In genomic region chr13:28099396-28100148, GRCh38 we compare ENCODE assay signal across 10 cellular contexts. TPM values are rescaled to one million over a fixed set of nuclear protein-coding genes. Genes with fewer than 3 reads are reported as not detected.
A peak's percentile ranks its signal among the peaks of the same experiment; 100 is the strongest.
DNase-seq lines count a peak whose midpoint lies in the region; FAIRE-seq and TF ChIP-seq lines count a peak whose summit lies in the region.
"Had no signal": no experiment of that assay in that cellular context is flagged by ENCODE, and none has a peak within 500 bp of the region (broad histone marks: within the 10 kb centered on the region; RNA-seq: fewer than 3 reads in every experiment).

No MANE protein-coding gene starts in this region.

- H2BK120ac ChIP-seq in H1 (replicated peaks; ENCODE audit: low read depth, low read length), result no peak overlapping the region

- H3K9me3 ChIP-seq in MM.1S (replicated peaks; ENCODE audit: insufficient read depth, low read length) (no peaks in the 10 kb centered on the region), H1 (ENCODE audit: insufficient read depth in 2 of 2, low read depth in 1 of 2, low read length in 1 of 2) (no peaks in the 10 kb centered on the region), osteoblast (ENCODE audit: low read depth, low read length) (no peaks in the 10 kb centered on the region)

- DNase-seq in ELF-1 (ENCODE audit: low read depth, low spot score) (peak; percentile 4), MM.1S (no peak), H1 (ENCODE audit: low read depth in 1 of 2, low spot score in 2 of 2) (no peak), osteoblast (ENCODE audit: insufficient read length, low spot score, missing footprints) (peak; percentile 62), anterior cingulate cortex (lab: John Stamatoyannopoulos, UW) (no peak), SW480 (ENCODE audit: low spot score) (no peak), RCC 7860 (ENCODE audit: low spot score) (no peak)
- DNase-seq in stimulated activated CD4-positive, alpha-beta T cell treated with anti-CD3 and anti-CD28 coated beads, Interleukin-4, amount 100 ng/mL, for 4 hours, result no peak

- FAIRE-seq in H1 (lab: Jason Lieb, UNC) (no peak), RCC 7860 (lab: Jason Lieb, UNC) (no peak)
- FAIRE-seq: islet of Langerhans had no signal

- H3K23ac ChIP-seq in H1 (ENCODE audit: insufficient read length), result no peak overlapping the region

- H4K5ac ChIP-seq in H1 (ENCODE audit: insufficient read length, low read depth, low read length), result no peak overlapping the region

- H4K20me1 ChIP-seq in MM.1S (ENCODE audit: insufficient read depth, low read length), result no peaks in the 10 kb centered on the region
- H4K20me1 ChIP-seq in H1 (replicated peaks in 1 of 2; ENCODE audit: control insufficient read depth in 1 of 2, insufficient read depth in 2 of 2, low read length in 2 of 2), result no peaks in the 10 kb centered on the region
- H4K20me1 ChIP-seq in osteoblast (ENCODE audit: insufficient read depth, low read length), result no peaks in the 10 kb centered on the region

- no peaks in the 10 kb centered on the region for H3K9me2 ChIP-seq in MM.1S (replicated peaks; ENCODE audit: insufficient read depth, low read length)

- TF ChIP-seq CTCF in MM.1S (IDR thresholded peaks at IDR 0.05; ENCODE audit: low read length) (no peak), H1 (IDR thresholded peaks at IDR 0.05; ENCODE audit: control extremely low read depth in 1 of 3, insufficient read depth in 1 of 3, low read depth in 1 of 3, low read length in 3 of 3) (no peak), osteoblast (IDR thresholded peaks at IDR 0.05; ENCODE audit: extremely low read depth, low read depth, low read length) (no peak)

- H3K56ac ChIP-seq in H1 (replicated peaks; ENCODE audit: insufficient read length, low read depth, low read length), result no peak overlapping the region

- no peak overlapping the region for H3K4me3 ChIP-seq in MM.1S (ENCODE audit: low read length)
- H3K4me3 ChIP-seq in H1 (ENCODE audit: extremely low read depth in 1 of 4, insufficient read depth in 2 of 4, low read depth in 3 of 4, low read length in 4 of 4), result peak overlapping the region; percentile 40 to 75 (median 50)
- no peak overlapping the region for H3K4me3 ChIP-seq in osteoblast (ENCODE audit: insufficient read depth, low read length)

- H3K9ac ChIP-seq in MM.1S (ENCODE audit: low read length), result no peak overlapping the region
- peak overlapping the region in 2 of 4 experiments; percentile 54 to 61; a peak in 4 of 7 replicates for H3K9ac ChIP-seq in H1 (replicated peaks in 1 of 4; ENCODE audit: extremely low read depth in 1 of 4, low read depth in 3 of 4, low read length in 3 of 4)

- POLR2A ChIA-PET in H1 (lab: Charles Lee; ENCODE audit: partially characterized antibody), result interaction anchor here (0.6 to 1.1 kb wide), 5 partner anchors 9 to 198 kb away, joined by 3 read pairs; no protein-coding TSS in a partner anchor

- H3K27ac ChIP-seq in MM.1S (ENCODE audit: low read length) (no peak overlapping the region), H1 (ENCODE audit: low read depth, low read length) (no peak overlapping the region), osteoblast (ENCODE audit: low read depth, low read length) (no peak overlapping the region)

- TF ChIP-seq RAD21 in H1 (IDR thresholded peaks at IDR 0.05 in 1 of 2, conservative IDR thresholded peaks at IDR 0.05 in 1 of 2; ENCODE audit: low read depth in 2 of 2, low read length in 2 of 2), result no peak

- no peak overlapping the region for H3K18ac ChIP-seq in H1 (ENCODE audit: extremely low read depth, low read length)

- H2BK5ac ChIP-seq in H1 (ENCODE audit: low read depth, low read length), result no peak overlapping the region; the same call in 1 of the 2 replicates

- TF ChIP-seq POLR2A in H1 (IDR thresholded peaks at IDR 0.05; ENCODE audit: control extremely low read depth in 1 of 2, low read depth in 2 of 2, low read length in 2 of 2), result no peak

- H3K79me2 ChIP-seq in MM.1S (ENCODE audit: low read length), result no peaks in the 10 kb centered on the region
- no peaks in the 10 kb centered on the region for H3K79me2 ChIP-seq in H1 (ENCODE audit: control insufficient read depth in 1 of 2, insufficient read depth in 2 of 2, low read length in 2 of 2)
- no peaks in the 10 kb centered on the region for H3K79me2 ChIP-seq in osteoblast (ENCODE audit: insufficient read depth, low read length)

- no peak overlapping the region for H3K14ac ChIP-seq in H1 (ENCODE audit: insufficient read length)

- H3K4me1 ChIP-seq in MM.1S (ENCODE audit: low read length), result no peaks in the 10 kb centered on the region
- H3K4me1 ChIP-seq in H1 (replicated peaks in 1 of 4; ENCODE audit: control insufficient read depth in 3 of 4, insufficient read depth in 4 of 4, low read length in 3 of 4), result peaks cover 0 to 6% (median 3%) of the 10 kb centered on the region in 4 experiments; a peak in 3 of 7 replicates
- no peaks in the 10 kb centered on the region for H3K4me1 ChIP-seq in osteoblast (ENCODE audit: insufficient read depth, low read length)

- peak overlapping the region; percentile 47; the same call in 1 of the 2 replicates for H3K4me2 ChIP-seq in MM.1S (ENCODE audit: low read depth, low read length)
- peak overlapping the region; percentile 70 to 78 for H3K4me2 ChIP-seq in H1 (ENCODE audit: insufficient read depth in 1 of 2, low read depth in 2 of 2, low read length in 2 of 2)
- peak overlapping the region; percentile 18 for H3K4me2 ChIP-seq in osteoblast (ENCODE audit: insufficient read depth, low read length)

- CTCF ChIA-PET in H1 (lab: Charles Lee; ENCODE audit: partially characterized antibody), result interaction anchor here (0.6 to 1.4 kb wide), 2 partner anchors 96 to 328 kb away, joined by 3 to 4 read pairs; no protein-coding TSS in a partner anchor

- WGBS in H1 (ENCODE audit: extremely low coverage in 1 of 2, insufficient coverage in 1 of 2, insufficient read length in 1 of 2, insufficient replicate concordance in 2 of 2, low coverage in 1 of 2, low lambda C conversion rate in 2 of 2, missing lambda C conversion rate in 1 of 2), 2 experiments, result 15% methylated on average over 35 of the region's 35 CpGs; no CpG with 5 or more reads in 1 of the 2 experiments

- H2BK15ac ChIP-seq in H1 (ENCODE audit: low read length), result no peak overlapping the region

- peaks cover 15% of the 10 kb centered on the region for H3K23me2 ChIP-seq in H1 (ENCODE audit: low read depth, low read length)

- H4K8ac ChIP-seq in H1 (ENCODE audit: extremely low read depth, insufficient read depth, low read length), result peak overlapping the region; percentile 91; the same call in 1 of the 2 replicates

- H4K91ac ChIP-seq in H1 (replicated peaks; ENCODE audit: insufficient read length, low read length), result no peak overlapping the region

- H3K4ac ChIP-seq in H1 (replicated peaks; ENCODE audit: insufficient read length, low read depth, low read length), result no peak overlapping the region

- no peak overlapping the region for H2BK20ac ChIP-seq in H1 (ENCODE audit: low read length)

- TF ChIP-seq EP300 in H1 (IDR thresholded peaks at IDR 0.05; ENCODE audit: borderline replicate concordance in 1 of 2, low read depth in 2 of 2, low read length in 2 of 2), result no peak

- H2AFZ ChIP-seq in MM.1S (ENCODE audit: low read length) (peak overlapping the region; percentile 42; the same call in 1 of the 2 replicates), H1 (ENCODE audit: low read length) (peak overlapping the region; percentile 34; the same call in 1 of the 2 replicates), osteoblast (ENCODE audit: low read length) (no peak overlapping the region)

- H2BK12ac ChIP-seq in H1 (ENCODE audit: low read depth, low read length), result no peak overlapping the region

- H3F3A ChIP-seq in MM.1S (ENCODE audit: insufficient read depth, low read length), result no peaks in the 10 kb centered on the region

- H3K36me3 ChIP-seq in MM.1S (replicated peaks; ENCODE audit: insufficient read depth, low read length) (no peaks in the 10 kb centered on the region), H1 (ENCODE audit: control insufficient read depth in 2 of 4, insufficient read depth in 4 of 4, low read length in 3 of 4) (no peaks in the 10 kb centered on the region), osteoblast (ENCODE audit: insufficient read depth, low read length) (no peaks in the 10 kb centered on the region)

- no peak overlapping the region for H2AK5ac ChIP-seq in H1 (ENCODE audit: low read depth, low read length)

- no peaks in the 10 kb centered on the region for H3K79me1 ChIP-seq in H1 (ENCODE audit: low read depth, low read length)

- H3K27me3 ChIP-seq in MM.1S (replicated peaks; ENCODE audit: insufficient read depth, low read length) (peaks cover 7% of the 10 kb centered on the region; the same call in 1 of the 2 replicates), H1 (replicated peaks in 1 of 4; ENCODE audit: control insufficient read depth in 3 of 4, extremely low read depth in 1 of 4, insufficient read depth in 3 of 4, low read length in 3 of 4) (peaks cover 3 to 31% (median 17%) of the 10 kb centered on the region in 4 experiments), osteoblast (ENCODE audit: insufficient read depth, low read length) (peaks cover 58% of the 10 kb centered on the region)

TF ChIP-seq in H1, 55 proteins besides CTCF, POLR2A, EP300 and RAD21:
- TF ChIP-seq ZNF274 (IDR thresholded peaks at IDR 0.05; ENCODE audit: borderline replicate concordance, extremely low read depth, low read length) (no peak), RNF2 (IDR thresholded peaks at IDR 0.05; ENCODE audit: borderline replicate concordance, low read depth, low read length, missing control alignments, poor library complexity, severe bottlenecking) (peak; percentile 65), EZH2 (IDR thresholded peaks at IDR 0.05; ENCODE audit: low read depth, low read length, severe bottlenecking) (peak; percentile 60)

RNA-seq across cellular contexts. Expression of gene FLT3, which starts 0.8 kb away (rescaled TPM):
- 0.65 and 0.71 TPM in 2 replicates for total RNA-seq in H1 (2021; fragmentation: NEBNext Ultra II Directional; extraction: Animal tissue kit (Norgen Biotek cat#: 25700))
- 0.19 and 0.44 TPM in 2 replicates for polyA plus RNA-seq in H1 (2011; rRNA removed)
- polyA plus RNA-seq in H1 (2011; cell fraction: cytosol; rRNA removed), result 0.58 TPM
- polyA plus RNA-seq in H1 (2011; cell fraction: nucleus; rRNA removed), result 0.43 TPM
- polyA plus RNA-seq in H1 (2012, experiment 1 of 2), result 0.45 to 0.84 TPM (median 0.53 TPM) in 4 replicates
- polyA plus RNA-seq in H1 (2012, experiment 2 of 2), result not detected
- 0.49 TPM for polyA plus RNA-seq in H1 (2013, experiment 1 of 2)
- 0.46 TPM for polyA plus RNA-seq in H1 (2013, experiment 2 of 2)
- 0.63 and 1.0 TPM in 2 replicates for polyA minus RNA-seq in H1 (2011; rRNA and poly(A)+ RNA removed)
- polyA minus RNA-seq in H1 (2011; cell fraction: cytosol; rRNA and poly(A)+ RNA removed), result 0.66 TPM
- 0.80 TPM for polyA minus RNA-seq in H1 (2011; cell fraction: nucleus; rRNA and poly(A)+ RNA removed)
- not detected in 2 replicates for total RNA-seq in osteoblast
- total RNA-seq: activated CD8-positive, alpha-beta memory T cell treated with anti-CD3 and anti-CD28 coated beads for 36 hours had no signal

RNA-seq across cellular contexts. Expression of gene PAN3, which starts 38.8 kb away (rescaled TPM):
- 39.2 and 39.3 TPM in 2 replicates for total RNA-seq in H1 (2021; fragmentation: NEBNext Ultra II Directional; extraction: Animal tissue kit (Norgen Biotek cat#: 25700))
- 9.7 and 12.7 TPM in 2 replicates for polyA plus RNA-seq in H1 (2011; rRNA removed)
- polyA plus RNA-seq in H1 (2011; cell fraction: cytosol; rRNA removed), result 13.7 TPM
- polyA plus RNA-seq in H1 (2011; cell fraction: nucleus; rRNA removed), result 15.2 TPM
- 12.0 to 30.7 TPM (median 16.0 TPM) in 4 replicates for polyA plus RNA-seq in H1 (2012, experiment 1 of 2)
- polyA plus RNA-seq in H1 (2012, experiment 2 of 2), result 1.7 TPM
- polyA plus RNA-seq in H1 (2013, experiment 1 of 2), result 17.2 TPM
- 15.1 TPM for polyA plus RNA-seq in H1 (2013, experiment 2 of 2)
- polyA minus RNA-seq in H1 (2011; rRNA and poly(A)+ RNA removed), result 64.3 and 84.7 TPM in 2 replicates
- 25.8 TPM for polyA minus RNA-seq in H1 (2011; cell fraction: cytosol; rRNA and poly(A)+ RNA removed)
- polyA minus RNA-seq in H1 (2011; cell fraction: nucleus; rRNA and poly(A)+ RNA removed), result 73.6 TPM
- 27.5 and 31.8 TPM in 2 replicates for total RNA-seq in osteoblast

Comparison
In these comparisons a context has a peak if more than half of its experiments do, and no peak if none do; other contexts are left out.
1. DNase-seq: peak in ELF-1 (single experiment) and osteoblast (single experiment); none in MM.1S (single experiment), H1 (0 of 2), anterior cingulate cortex (0 of 58), SW480 (single experiment), stimulated activated CD4-positive, alpha-beta T cell treated with anti-CD3 and anti-CD28 coated beads, Interleukin-4, amount 100 ng/mL, for 4 hours (0 of 2) and RCC 7860 (single experiment).
2. H3K4me2 ChIP-seq: peak in every context shown above with its lines; median percentile 74 in H1; 47 in MM.1S; 18 in osteoblast.
3. H3K4me3 ChIP-seq: peak in H1 (4 of 4); none in MM.1S (single experiment) and osteoblast (single experiment).